In the genomic region with DNA sequence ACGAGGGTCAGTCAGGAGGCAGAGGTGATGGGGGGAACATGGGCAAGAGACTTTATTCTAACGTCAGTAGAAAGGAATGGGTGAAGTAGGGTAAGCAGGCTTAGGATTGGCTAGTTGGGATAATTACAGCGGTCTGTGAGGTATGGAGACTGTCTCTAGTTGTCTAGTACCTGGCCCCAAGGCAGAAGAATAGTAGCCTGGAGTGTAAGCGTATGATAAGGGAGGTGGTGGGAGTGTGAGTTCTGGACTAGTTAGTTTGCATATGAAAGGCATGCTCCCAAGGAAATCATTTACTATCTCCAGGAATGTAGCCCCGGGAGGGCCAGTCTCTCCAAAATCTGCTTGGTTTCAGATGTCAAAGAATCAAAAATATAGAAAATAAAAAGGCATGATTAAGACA, we compare ENCODE assay signal across 17 cellular contexts.
"Had no signal": no experiment of that assay in that cellular context is flagged by ENCODE, and none has a peak within 500 bp of the region (broad histone marks: within the 10 kb centered on the region; RNA-seq: fewer than 3 reads in every experiment).

No MANE protein-coding gene starts in this region.

- H3K9me3 ChIP-seq: left ventricle myocardium inferior, lower lobe of right lung, ovary, suprapubic skin, thyroid gland had no signal

- H3K4me3 ChIP-seq: hepatocyte, left ventricle myocardium inferior, lower lobe of right lung, ovary, suprapubic skin, thyroid gland had no signal

- H3K27me3 ChIP-seq: foreskin keratinocyte, hepatocyte, ovary, suprapubic skin, thyroid gland had no signal

- ATAC-seq: foreskin keratinocyte; left cardiac atrium; lower lobe of right lung; naive thymus-derived CD4-positive, alpha-beta T cell; right cardiac atrium had no signal

- H3K36me3 ChIP-seq: left ventricle myocardium inferior, lower lobe of right lung, ovary, suprapubic skin, thyroid gland had no signal

- H3K4me1 ChIP-seq: foreskin keratinocyte, lower lobe of right lung had no signal

- H3K4me2 ChIP-seq: hepatocyte had no signal

- H3K27ac ChIP-seq: foreskin keratinocyte, hepatocyte, left ventricle myocardium inferior, lower lobe of right lung, ovary, suprapubic skin, thyroid gland had no signal

- DNase-seq: cerebellar nuclear complex; foreskin keratinocyte; head of caudate nucleus; immature natural killer cell; kidney; left cardiac atrium; left ventricle myocardium inferior; lower lobe of right lung; naive thymus-derived CD4-positive, alpha-beta T cell; ovary; right cardiac atrium; small intestine; stimulated activated CD4-positive, alpha-beta T cell treated with anti-CD3 and anti-CD28 coated beads, Interleukin-12 subunit alpha, Interleukin-12 subunit beta, amount 100 ng/mL, for 4 hours; stimulated activated naive CD4-positive, alpha-beta T cell; thyroid gland had no signal

- H3K79me2 ChIP-seq: hepatocyte had no signal
